In genomic region chr12:108491256-108491655, GRCh38 we compare ENCODE assay signal across 8 cellular contexts.
"Had no signal": no experiment of that assay in that cellular context is flagged by ENCODE, and none has a peak within 500 bp of the region (broad histone marks: within the 10 kb centered on the region; RNA-seq: fewer than 3 reads in every experiment).

No MANE protein-coding gene starts in this region.

- H2AFZ ChIP-seq: GM23338 had no signal

- FAIRE-seq: H1, H54, HepG2 had no signal

- H3K27ac ChIP-seq: HL-60 had no signal

- DNase-seq: H9, HCEC 1CT, HFFc6 had no signal

- ATAC-seq: GM23338, HepG2 had no signal

- H3K4me3 ChIP-seq: GM23338 had no signal

- H3K4me2 ChIP-seq: GM23338 had no signal
